In genomic region chr9:8717146-8717545, GRCh38 we compare ENCODE assay signal across 23 cellular contexts.
DNase-seq lines count a peak whose midpoint lies in the region; ATAC-seq, FAIRE-seq and TF ChIP-seq lines count a peak whose summit lies in the region.
"Had no signal": no experiment of that assay in that cellular context is flagged by ENCODE, and none has a peak within 500 bp of the region (broad histone marks: within the 10 kb centered on the region; RNA-seq: fewer than 3 reads in every experiment).

No MANE protein-coding gene starts in this region.

- no peaks in the 10 kb centered on the region for H3K4me1 ChIP-seq in colonic mucosa
- H3K4me1 ChIP-seq: Caco-2 had no signal

- no peak overlapping the region for H3K4me3 Mint-ChIP-seq in activated naive CD8-positive, alpha-beta T cell treated with anti-CD3 and anti-CD28 coated beads, Interleukin-2, amount 50 U/mL, for 24 hours
- H3K4me3 Mint-ChIP-seq in activated naive CD8-positive, alpha-beta T cell treated with anti-CD3 and anti-CD28 coated beads for 36 hours, result no peak overlapping the region
- H3K4me3 Mint-ChIP-seq in stimulated activated naive B cell treated with anti-CD40 and anti-IgM and Interleukin-4, amounts not matched to agents 10 μg/mL and 1 μg/mL and 100 μg/mL, for 72 hours, result no peak overlapping the region
- H3K4me3 Mint-ChIP-seq: B cell; CD4-positive, CD25-positive, alpha-beta regulatory T cell had no signal

- no peaks in the 10 kb centered on the region for H3K27me3 ChIP-seq in colonic mucosa

- peak; percentile 42 for ATAC-seq in activated naive CD8-positive, alpha-beta T cell treated with anti-CD3 and anti-CD28 coated beads, Interleukin-2, amount 50 U/mL, for 24 hours
- no peak for ATAC-seq in stimulated activated naive B cell treated with anti-CD40 and anti-IgM and Interleukin-4, amounts not matched to agents 10 μg/mL and 1 μg/mL and 100 μg/mL, for 72 hours (replicated peaks)
- no peak for ATAC-seq in GM19452 (IDR thresholded peaks at IDR 0.05; ENCODE audit: unreplicated experiment)
- ATAC-seq: Panc1 had no signal

- H3K27me3 Mint-ChIP-seq in activated naive CD8-positive, alpha-beta T cell treated with anti-CD3 and anti-CD28 coated beads, Interleukin-2, amount 50 U/mL, for 24 hours, result no peaks in the 10 kb centered on the region
- no peaks in the 10 kb centered on the region for H3K27me3 Mint-ChIP-seq in activated naive CD8-positive, alpha-beta T cell treated with anti-CD3 and anti-CD28 coated beads for 36 hours
- no peaks in the 10 kb centered on the region for H3K27me3 Mint-ChIP-seq in stimulated activated naive B cell treated with anti-CD40 and anti-IgM and Interleukin-4, amounts not matched to agents 10 μg/mL and 1 μg/mL and 100 μg/mL, for 72 hours
- H3K27me3 Mint-ChIP-seq: B cell; CD4-positive, CD25-positive, alpha-beta regulatory T cell had no signal

- H3K4me1 Mint-ChIP-seq in activated naive CD8-positive, alpha-beta T cell treated with anti-CD3 and anti-CD28 coated beads, Interleukin-2, amount 50 U/mL, for 24 hours, result peaks cover 2% of the 10 kb centered on the region
- no peaks in the 10 kb centered on the region for H3K4me1 Mint-ChIP-seq in activated naive CD8-positive, alpha-beta T cell treated with anti-CD3 and anti-CD28 coated beads for 36 hours
- peaks cover 22 to 30% of the 10 kb centered on the region in 2 donors for H3K4me1 Mint-ChIP-seq in stimulated activated naive B cell treated with anti-CD40 and anti-IgM and Interleukin-4, amounts not matched to agents 10 μg/mL and 1 μg/mL and 100 μg/mL, for 72 hours
- H3K4me1 Mint-ChIP-seq: B cell; CD4-positive, CD25-positive, alpha-beta regulatory T cell had no signal

- H3K9ac ChIP-seq in colonic mucosa (ENCODE audit: low read depth in 2 of 2, low read length in 2 of 2), result no peak overlapping the region

- H3K36me3 Mint-ChIP-seq in activated naive CD8-positive, alpha-beta T cell treated with anti-CD3 and anti-CD28 coated beads, Interleukin-2, amount 50 U/mL, for 24 hours (ENCODE audit: low read depth), result no peaks in the 10 kb centered on the region
- H3K36me3 Mint-ChIP-seq in activated naive CD8-positive, alpha-beta T cell treated with anti-CD3 and anti-CD28 coated beads for 36 hours, result no peaks in the 10 kb centered on the region
- peaks cover 0 to 2% of the 10 kb centered on the region in 2 donors for H3K36me3 Mint-ChIP-seq in stimulated activated naive B cell treated with anti-CD40 and anti-IgM and Interleukin-4, amounts not matched to agents 10 μg/mL and 1 μg/mL and 100 μg/mL, for 72 hours
- H3K36me3 Mint-ChIP-seq: CD4-positive, CD25-positive, alpha-beta regulatory T cell had no signal

- no peaks in the 10 kb centered on the region for H3K9me3 Mint-ChIP-seq in activated naive CD8-positive, alpha-beta T cell treated with anti-CD3 and anti-CD28 coated beads, Interleukin-2, amount 50 U/mL, for 24 hours
- no peaks in the 10 kb centered on the region for H3K9me3 Mint-ChIP-seq in activated naive CD8-positive, alpha-beta T cell treated with anti-CD3 and anti-CD28 coated beads for 36 hours
- H3K9me3 Mint-ChIP-seq in stimulated activated naive B cell treated with anti-CD40 and anti-IgM and Interleukin-4, amounts not matched to agents 10 μg/mL and 1 μg/mL and 100 μg/mL, for 72 hours, result peaks cover 0 to 2% of the 10 kb centered on the region in 2 donors

- intact Hi-C loops in colonic mucosa (cut with DNase I), result loop anchor here (10.0 kb wide), 1 partner anchor 52 kb away; no protein-coding TSS in a partner anchor

- FAIRE-seq in RCC 7860 (lab: Jason Lieb, UNC), result no peak
- FAIRE-seq: GM12891, GM18507 had no signal

- no peak overlapping the region for H3K27ac ChIP-seq in colonic mucosa
- H3K27ac ChIP-seq: 22Rv1, SK-N-MC had no signal

- no peaks in the 10 kb centered on the region for H3K36me3 ChIP-seq in colonic mucosa

- TF ChIP-seq CTCF in colonic mucosa (IDR thresholded peaks at IDR 0.05), result no peak

- H3K4me3 ChIP-seq in colonic mucosa, result no peak overlapping the region
- H3K4me3 ChIP-seq: SK-N-MC had no signal

- H3K9me3 ChIP-seq in colonic mucosa, result no peaks in the 10 kb centered on the region
- H3K9me3 ChIP-seq: Caco-2 had no signal

- DNase-seq in activated naive CD8-positive, alpha-beta T cell treated with anti-CD3 and anti-CD28 coated beads, Interleukin-2, amount 50 U/mL, for 24 hours, result no peak
- DNase-seq in activated naive CD8-positive, alpha-beta T cell treated with anti-CD3 and anti-CD28 coated beads for 36 hours, result no peak
- DNase-seq in RCC 7860 (ENCODE audit: low spot score) (peak; percentile 42), kidney glomerular epithelial cell (lab: John Stamatoyannopoulos, UW) (peak; percentile 1), colonic mucosa (no peak)
- no peak for DNase-seq in stimulated activated naive B cell treated with anti-CD40 and anti-IgM and Interleukin-4, amounts not matched to agents 10 μg/mL and 1 μg/mL and 100 μg/mL, for 72 hours
- no peak for DNase-seq in activated effector memory CD4-positive, alpha-beta T cell treated with anti-CD3 and anti-CD28 coated beads, Interleukin-2, amount 50 U/mL, for 16 hours
- DNase-seq: Caco-2; CD4-positive, CD25-positive, alpha-beta regulatory T cell; DMS153; GOT3; MM.1S; NCI-H1105; NCI-H2081; NCI-H446 treated with DMSO at 0.1 percent for 48 hours; SHP77 had no signal

- no peak overlapping the region for H3K27ac Mint-ChIP-seq in activated naive CD8-positive, alpha-beta T cell treated with anti-CD3 and anti-CD28 coated beads, Interleukin-2, amount 50 U/mL, for 24 hours
- H3K27ac Mint-ChIP-seq in activated naive CD8-positive, alpha-beta T cell treated with anti-CD3 and anti-CD28 coated beads for 36 hours, result no peak overlapping the region
- H3K27ac Mint-ChIP-seq in stimulated activated naive B cell treated with anti-CD40 and anti-IgM and Interleukin-4, amounts not matched to agents 10 μg/mL and 1 μg/mL and 100 μg/mL, for 72 hours, result peak overlapping the region; percentile 5
- H3K27ac Mint-ChIP-seq: B cell had no signal

Comparison
In these comparisons a context has a peak if more than half of its experiments do, and no peak if none do; other contexts are left out.
1. DNase-seq: peak in RCC 7860 (single experiment) and kidney glomerular epithelial cell (single experiment); none in activated naive CD8-positive, alpha-beta T cell treated with anti-CD3 and anti-CD28 coated beads, Interleukin-2, amount 50 U/mL, for 24 hours (single experiment), activated naive CD8-positive, alpha-beta T cell treated with anti-CD3 and anti-CD28 coated beads for 36 hours (single experiment), stimulated activated naive B cell treated with anti-CD40 and anti-IgM and Interleukin-4, amounts not matched to agents 10 μg/mL and 1 μg/mL and 100 μg/mL, for 72 hours (single experiment), activated effector memory CD4-positive, alpha-beta T cell treated with anti-CD3 and anti-CD28 coated beads, Interleukin-2, amount 50 U/mL, for 16 hours (single experiment) and colonic mucosa (single experiment).